Comparison of ENCODE assay signal across 13 cellular contexts in genomic region chr6:88662163-88662580, GRCh38.
A peak's percentile ranks its signal among the peaks of the same experiment; 100 is the strongest.
DNase-seq lines count a peak whose midpoint lies in the region; ATAC-seq lines count a peak whose summit lies in the region.
"Had no signal": no experiment of that assay in that cellular context is flagged by ENCODE, and none has a peak within 500 bp of the region (broad histone marks: within the 10 kb centered on the region; RNA-seq: fewer than 3 reads in every experiment).

No MANE protein-coding gene starts in this region.

- no peak overlapping the region for H3K27ac Mint-ChIP-seq in activated CD8-positive, alpha-beta memory T cell treated with anti-CD3 and anti-CD28 coated beads, Interleukin-2, amount 10 ng/mL, durations not matched to agents 7 days and 5 days

- H3K27me3 Mint-ChIP-seq in activated CD8-positive, alpha-beta memory T cell treated with anti-CD3 and anti-CD28 coated beads, Interleukin-2, amount 10 ng/mL, durations not matched to agents 7 days and 5 days = no peaks in the 10 kb centered on the region
- H3K27me3 Mint-ChIP-seq: activated T-cell treated with anti-CD3 and anti-CD28 coated beads, Interleukin-2, amount 50 U/mL, for 24 hours; IgD-negative memory B cell had no signal

- CTCF ChIA-PET in activated CD8-positive, alpha-beta memory T cell treated with anti-CD3 and anti-CD28 coated beads, Interleukin-2, amount 10 ng/mL, durations not matched to agents 7 days and 5 days (lab: Charles Lee) = no interaction called here

- H3K4me1 Mint-ChIP-seq in activated CD8-positive, alpha-beta memory T cell treated with anti-CD3 and anti-CD28 coated beads, Interleukin-2, amount 10 ng/mL, durations not matched to agents 7 days and 5 days = peaks cover 10% of the 10 kb centered on the region

- H3K4me3 Mint-ChIP-seq in activated CD8-positive, alpha-beta memory T cell treated with anti-CD3 and anti-CD28 coated beads, Interleukin-2, amount 10 ng/mL, durations not matched to agents 7 days and 5 days = no peak overlapping the region
- H3K4me3 Mint-ChIP-seq: activated T-cell treated with anti-CD3 and anti-CD28 coated beads, Interleukin-2, amount 50 U/mL, for 24 hours had no signal

- H3K36me3 Mint-ChIP-seq in activated CD8-positive, alpha-beta memory T cell treated with anti-CD3 and anti-CD28 coated beads, Interleukin-2, amount 10 ng/mL, durations not matched to agents 7 days and 5 days = peaks cover 54% of the 10 kb centered on the region

- H3K9me3 Mint-ChIP-seq in activated CD8-positive, alpha-beta memory T cell treated with anti-CD3 and anti-CD28 coated beads, Interleukin-2, amount 10 ng/mL, durations not matched to agents 7 days and 5 days (ENCODE audit: low read depth) = peaks cover 16% of the 10 kb centered on the region

- ATAC-seq in GM18508 (IDR thresholded peaks at IDR 0.05; ENCODE audit: insufficient read depth, unreplicated experiment) (peak; percentile 54), GM21529 (IDR thresholded peaks at IDR 0.05; ENCODE audit: unreplicated experiment) (peak; percentile 49)
- no peak for ATAC-seq in activated CD8-positive, alpha-beta memory T cell treated with anti-CD3 and anti-CD28 coated beads, Interleukin-2, amount 10 ng/mL, durations not matched to agents 7 days and 5 days

- DNase-seq in HK-2 (ENCODE audit: unreplicated experiment) (peak; percentile 66), dermis blood vessel endothelial cell (peak; percentile 5), DMS153 (lab: John Stamatoyannopoulos, UW) (no peak), UCSD-AML1 (lab: John Stamatoyannopoulos, UW; ENCODE audit: unreplicated experiment) (no peak)
- no peak for DNase-seq in activated CD8-positive, alpha-beta memory T cell treated with anti-CD3 and anti-CD28 coated beads, Interleukin-2, amount 10 ng/mL, durations not matched to agents 7 days and 5 days
- no peak for DNase-seq in activated T-cell treated with anti-CD3 and anti-CD28 coated beads, Interleukin-2, amount 50 U/mL, for 1 hour
- DNase-seq: activated T-cell treated with anti-CD3 and anti-CD28 coated beads, Interleukin-2, amount 50 U/mL, for 24 hours; Caco-2; left ventricle myocardium inferior; NCI-H524 had no signal

Comparison
In these comparisons a context has a peak if more than half of its experiments do, and no peak if none do; other contexts are left out.
1. DNase-seq: peak in HK-2 (single experiment) and dermis blood vessel endothelial cell (single experiment); none in activated CD8-positive, alpha-beta memory T cell treated with anti-CD3 and anti-CD28 coated beads, Interleukin-2, amount 10 ng/mL, durations not matched to agents 7 days and 5 days (single experiment), DMS153 (single experiment), UCSD-AML1 (single experiment) and activated T-cell treated with anti-CD3 and anti-CD28 coated beads, Interleukin-2, amount 50 U/mL, for 1 hour (single experiment).